1 cellular context compared by ENCODE assay signal in the genomic region with DNA sequence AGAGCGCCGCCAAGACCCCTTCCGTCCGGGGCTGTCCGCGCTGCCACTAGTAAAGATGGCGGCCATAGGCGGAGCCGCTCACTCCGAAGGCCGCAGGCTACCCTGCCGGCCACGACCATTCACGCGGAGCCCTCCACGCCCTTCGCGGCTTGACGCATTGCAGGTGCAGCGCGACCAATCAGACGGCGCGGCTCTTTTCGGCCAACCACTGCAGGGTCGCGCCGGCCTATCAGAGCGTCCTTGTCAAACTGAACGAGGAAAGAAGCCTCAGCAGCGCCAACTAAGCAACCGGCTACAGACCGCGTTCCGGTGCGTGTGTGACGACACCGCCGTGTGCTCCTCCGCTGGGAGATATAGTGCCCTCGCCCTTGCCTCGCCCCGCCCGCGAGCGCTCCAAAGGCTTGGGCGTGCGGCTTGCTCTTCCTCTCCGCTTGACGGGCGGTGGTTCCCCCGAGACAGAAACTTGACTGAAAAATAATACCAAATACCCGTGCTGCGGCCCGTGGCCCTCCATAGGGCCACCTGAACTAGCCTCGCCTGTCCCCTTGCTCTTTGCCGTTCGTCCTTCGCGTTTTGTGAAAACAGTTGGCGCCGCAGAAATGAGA.
A peak's percentile ranks its signal among the peaks of the same experiment; 100 is the strongest.
TF ChIP-seq lines count a peak whose summit lies in the region.

No MANE protein-coding gene starts in this region.

TF ChIP-seq in WTC11, 78 proteins besides CTCF, POLR2A, EP300 and RAD21 (continued from another document and continues in another):
- TF ChIP-seq, protein P1, sequence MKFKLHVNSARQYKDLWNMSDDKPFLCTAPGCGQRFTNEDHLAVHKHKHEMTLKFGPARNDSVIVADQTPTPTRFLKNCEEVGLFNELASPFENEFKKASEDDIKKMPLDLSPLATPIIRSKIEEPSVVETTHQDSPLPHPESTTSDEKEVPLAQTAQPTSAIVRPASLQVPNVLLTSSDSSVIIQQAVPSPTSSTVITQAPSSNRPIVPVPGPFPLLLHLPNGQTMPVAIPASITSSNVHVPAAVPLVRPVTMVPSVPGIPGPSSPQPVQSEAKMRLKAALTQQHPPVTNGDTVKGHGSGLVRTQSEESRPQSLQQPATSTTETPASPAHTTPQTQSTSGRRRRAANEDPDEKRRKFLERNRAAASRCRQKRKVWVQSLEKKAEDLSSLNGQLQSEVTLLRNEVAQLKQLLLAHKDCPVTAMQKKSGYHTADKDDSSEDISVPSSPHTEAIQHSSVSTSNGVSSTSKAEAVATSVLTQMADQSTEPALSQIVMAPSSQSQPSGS (CRISPR knock-in tag; IDR thresholded peaks at IDR 0.05; ENCODE audit: borderline replicate concordance, low read depth), result no peak
- TF ChIP-seq ZNF232 (CRISPR knock-in tag; IDR thresholded peaks at IDR 0.05) (peak; percentile 98), ZNF416 (CRISPR knock-in tag; IDR thresholded peaks at IDR 0.05) (no peak), SOX15 (CRISPR knock-in tag; IDR thresholded peaks at IDR 0.05) (no peak), FOXJ3 (CRISPR knock-in tag; IDR thresholded peaks at IDR 0.05; ENCODE audit: borderline replicate concordance) (no peak), SMAD4 (CRISPR knock-in tag; IDR thresholded peaks at IDR 0.05) (peak; percentile 67; the same call in 1 of the 2 replicates), CBFB (CRISPR knock-in tag; IDR thresholded peaks at IDR 0.05; ENCODE audit: low read depth) (peak; percentile 44; the same call in 1 of the 2 replicates), NFE2L1 (CRISPR knock-in tag; IDR thresholded peaks at IDR 0.05) (peak; percentile 82; the same call in 1 of the 2 replicates), FOXK1 (CRISPR knock-in tag; IDR thresholded peaks at IDR 0.05) (peak; percentile 89), NR2C2 (CRISPR knock-in tag; IDR thresholded peaks at IDR 0.05) (no peak), EMX1 (CRISPR knock-in tag; IDR thresholded peaks at IDR 0.05) (no peak), JAZF1 (CRISPR knock-in tag; IDR thresholded peaks at IDR 0.05) (no peak), ZNF121 (CRISPR knock-in tag; IDR thresholded peaks at IDR 0.05) (0 out of 2 replicates have a peak, but pooled peaks have one; percentile 4), ATF1 (CRISPR knock-in tag; IDR thresholded peaks at IDR 0.05) (no peak), ETV6 (CRISPR knock-in tag; IDR thresholded peaks at IDR 0.05) (peak; percentile 85), NR1H2 (CRISPR knock-in tag; IDR thresholded peaks at IDR 0.05) (no peak), ELF4 (CRISPR knock-in tag; IDR thresholded peaks at IDR 0.05; ENCODE audit: low read depth) (no peak), ZNF263 (CRISPR knock-in tag; IDR thresholded peaks at IDR 0.05; ENCODE audit: low read depth) (no peak), ESRRA (CRISPR knock-in tag; IDR thresholded peaks at IDR 0.05; ENCODE audit: borderline replicate concordance) (peak; percentile 76), IRF2 (CRISPR knock-in tag; IDR thresholded peaks at IDR 0.05; ENCODE audit: borderline replicate concordance, low read depth) (no peak), NFYB (CRISPR knock-in tag; conservative IDR thresholded peaks at IDR 0.05; ENCODE audit: low read depth) (peak; percentile 99), RELA (CRISPR knock-in tag; IDR thresholded peaks at IDR 0.05; ENCODE audit: borderline replicate concordance) (no peak)
- TF ChIP-seq, protein P2, sequence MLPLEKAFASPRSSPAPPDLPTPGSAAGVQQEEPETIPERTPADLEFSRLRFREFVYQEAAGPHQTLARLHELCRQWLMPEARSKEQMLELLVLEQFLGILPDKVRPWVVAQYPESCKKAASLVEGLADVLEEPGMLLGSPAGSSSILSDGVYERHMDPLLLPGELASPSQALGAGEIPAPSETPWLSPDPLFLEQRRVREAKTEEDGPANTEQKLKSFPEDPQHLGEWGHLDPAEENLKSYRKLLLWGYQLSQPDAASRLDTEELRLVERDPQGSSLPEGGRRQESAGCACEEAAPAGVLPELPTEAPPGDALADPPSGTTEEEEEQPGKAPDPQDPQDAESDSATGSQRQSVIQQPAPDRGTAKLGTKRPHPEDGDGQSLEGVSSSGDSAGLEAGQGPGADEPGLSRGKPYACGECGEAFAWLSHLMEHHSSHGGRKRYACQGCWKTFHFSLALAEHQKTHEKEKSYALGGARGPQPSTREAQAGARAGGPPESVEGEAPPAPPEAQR (CRISPR knock-in tag; IDR thresholded peaks at IDR 0.05), result no peak
- TF ChIP-seq, protein P3, sequence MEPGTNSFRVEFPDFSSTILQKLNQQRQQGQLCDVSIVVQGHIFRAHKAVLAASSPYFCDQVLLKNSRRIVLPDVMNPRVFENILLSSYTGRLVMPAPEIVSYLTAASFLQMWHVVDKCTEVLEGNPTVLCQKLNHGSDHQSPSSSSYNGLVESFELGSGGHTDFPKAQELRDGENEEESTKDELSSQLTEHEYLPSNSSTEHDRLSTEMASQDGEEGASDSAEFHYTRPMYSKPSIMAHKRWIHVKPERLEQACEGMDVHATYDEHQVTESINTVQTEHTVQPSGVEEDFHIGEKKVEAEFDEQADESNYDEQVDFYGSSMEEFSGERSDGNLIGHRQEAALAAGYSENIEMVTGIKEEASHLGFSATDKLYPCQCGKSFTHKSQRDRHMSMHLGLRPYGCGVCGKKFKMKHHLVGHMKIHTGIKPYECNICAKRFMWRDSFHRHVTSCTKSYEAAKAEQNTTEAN (CRISPR knock-in tag; IDR thresholded peaks at IDR 0.05), result peak; percentile 64
- TF ChIP-seq, protein P4, sequence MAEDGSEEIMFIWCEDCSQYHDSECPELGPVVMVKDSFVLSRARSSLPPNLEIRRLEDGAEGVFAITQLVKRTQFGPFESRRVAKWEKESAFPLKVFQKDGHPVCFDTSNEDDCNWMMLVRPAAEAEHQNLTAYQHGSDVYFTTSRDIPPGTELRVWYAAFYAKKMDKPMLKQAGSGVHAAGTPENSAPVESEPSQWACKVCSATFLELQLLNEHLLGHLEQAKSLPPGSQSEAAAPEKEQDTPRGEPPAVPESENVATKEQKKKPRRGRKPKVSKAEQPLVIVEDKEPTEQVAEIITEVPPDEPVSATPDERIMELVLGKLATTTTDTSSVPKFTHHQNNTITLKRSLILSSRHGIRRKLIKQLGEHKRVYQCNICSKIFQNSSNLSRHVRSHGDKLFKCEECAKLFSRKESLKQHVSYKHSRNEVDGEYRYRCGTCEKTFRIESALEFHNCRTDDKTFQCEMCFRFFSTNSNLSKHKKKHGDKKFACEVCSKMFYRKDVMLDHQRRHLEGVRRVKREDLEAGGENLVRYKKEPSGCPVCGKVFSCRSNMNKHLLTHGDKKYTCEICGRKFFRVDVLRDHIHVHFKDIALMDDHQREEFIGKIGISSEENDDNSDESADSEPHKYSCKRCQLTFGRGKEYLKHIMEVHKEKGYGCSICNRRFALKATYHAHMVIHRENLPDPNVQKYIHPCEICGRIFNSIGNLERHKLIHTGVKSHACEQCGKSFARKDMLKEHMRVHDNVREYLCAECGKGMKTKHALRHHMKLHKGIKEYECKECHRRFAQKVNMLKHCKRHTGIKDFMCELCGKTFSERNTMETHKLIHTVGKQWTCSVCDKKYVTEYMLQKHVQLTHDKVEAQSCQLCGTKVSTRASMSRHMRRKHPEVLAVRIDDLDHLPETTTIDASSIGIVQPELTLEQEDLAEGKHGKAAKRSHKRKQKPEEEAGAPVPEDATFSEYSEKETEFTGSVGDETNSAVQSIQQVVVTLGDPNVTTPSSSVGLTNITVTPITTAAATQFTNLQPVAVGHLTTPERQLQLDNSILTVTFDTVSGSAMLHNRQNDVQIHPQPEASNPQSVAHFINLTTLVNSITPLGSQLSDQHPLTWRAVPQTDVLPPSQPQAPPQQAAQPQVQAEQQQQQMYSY (CRISPR knock-in tag; IDR thresholded peaks at IDR 0.05), result no peak
- TF ChIP-seq, protein P5, sequence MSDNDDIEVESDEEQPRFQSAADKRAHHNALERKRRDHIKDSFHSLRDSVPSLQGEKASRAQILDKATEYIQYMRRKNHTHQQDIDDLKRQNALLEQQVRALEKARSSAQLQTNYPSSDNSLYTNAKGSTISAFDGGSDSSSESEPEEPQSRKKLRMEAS (CRISPR knock-in tag; IDR thresholded peaks at IDR 0.05), result peak; percentile 96
- TF ChIP-seq, protein P6, sequence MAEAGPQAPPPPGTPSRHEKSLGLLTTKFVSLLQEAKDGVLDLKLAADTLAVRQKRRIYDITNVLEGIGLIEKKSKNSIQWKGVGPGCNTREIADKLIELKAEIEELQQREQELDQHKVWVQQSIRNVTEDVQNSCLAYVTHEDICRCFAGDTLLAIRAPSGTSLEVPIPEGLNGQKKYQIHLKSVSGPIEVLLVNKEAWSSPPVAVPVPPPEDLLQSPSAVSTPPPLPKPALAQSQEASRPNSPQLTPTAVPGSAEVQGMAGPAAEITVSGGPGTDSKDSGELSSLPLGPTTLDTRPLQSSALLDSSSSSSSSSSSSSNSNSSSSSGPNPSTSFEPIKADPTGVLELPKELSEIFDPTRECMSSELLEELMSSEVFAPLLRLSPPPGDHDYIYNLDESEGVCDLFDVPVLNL (CRISPR knock-in tag; IDR thresholded peaks at IDR 0.05; ENCODE audit: borderline replicate concordance, low read depth), result no peak
- TF ChIP-seq, protein P7, sequence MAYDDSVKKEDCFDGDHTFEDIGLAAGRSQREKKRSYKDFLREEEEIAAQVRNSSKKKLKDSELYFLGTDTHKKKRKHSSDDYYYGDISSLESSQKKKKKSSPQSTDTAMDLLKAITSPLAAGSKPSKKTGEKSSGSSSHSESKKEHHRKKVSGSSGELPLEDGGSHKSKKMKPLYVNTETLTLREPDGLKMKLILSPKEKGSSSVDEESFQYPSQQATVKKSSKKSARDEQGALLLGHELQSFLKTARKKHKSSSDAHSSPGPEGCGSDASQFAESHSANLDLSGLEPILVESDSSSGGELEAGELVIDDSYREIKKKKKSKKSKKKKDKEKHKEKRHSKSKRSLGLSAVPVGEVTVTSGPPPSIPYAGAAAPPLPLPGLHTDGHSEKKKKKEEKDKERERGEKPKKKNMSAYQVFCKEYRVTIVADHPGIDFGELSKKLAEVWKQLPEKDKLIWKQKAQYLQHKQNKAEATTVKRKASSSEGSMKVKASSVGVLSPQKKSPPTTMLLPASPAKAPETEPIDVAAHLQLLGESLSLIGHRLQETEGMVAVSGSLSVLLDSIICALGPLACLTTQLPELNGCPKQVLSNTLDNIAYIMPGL (CRISPR knock-in tag; IDR thresholded peaks at IDR 0.05), result peak; percentile 89; the same call in 1 of the 2 replicates
- TF ChIP-seq, protein P8, sequence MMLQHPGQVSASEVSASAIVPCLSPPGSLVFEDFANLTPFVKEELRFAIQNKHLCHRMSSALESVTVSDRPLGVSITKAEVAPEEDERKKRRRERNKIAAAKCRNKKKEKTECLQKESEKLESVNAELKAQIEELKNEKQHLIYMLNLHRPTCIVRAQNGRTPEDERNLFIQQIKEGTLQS (CRISPR knock-in tag; conservative IDR thresholded peaks at IDR 0.05), result no peak
- TF ChIP-seq, protein P9, sequence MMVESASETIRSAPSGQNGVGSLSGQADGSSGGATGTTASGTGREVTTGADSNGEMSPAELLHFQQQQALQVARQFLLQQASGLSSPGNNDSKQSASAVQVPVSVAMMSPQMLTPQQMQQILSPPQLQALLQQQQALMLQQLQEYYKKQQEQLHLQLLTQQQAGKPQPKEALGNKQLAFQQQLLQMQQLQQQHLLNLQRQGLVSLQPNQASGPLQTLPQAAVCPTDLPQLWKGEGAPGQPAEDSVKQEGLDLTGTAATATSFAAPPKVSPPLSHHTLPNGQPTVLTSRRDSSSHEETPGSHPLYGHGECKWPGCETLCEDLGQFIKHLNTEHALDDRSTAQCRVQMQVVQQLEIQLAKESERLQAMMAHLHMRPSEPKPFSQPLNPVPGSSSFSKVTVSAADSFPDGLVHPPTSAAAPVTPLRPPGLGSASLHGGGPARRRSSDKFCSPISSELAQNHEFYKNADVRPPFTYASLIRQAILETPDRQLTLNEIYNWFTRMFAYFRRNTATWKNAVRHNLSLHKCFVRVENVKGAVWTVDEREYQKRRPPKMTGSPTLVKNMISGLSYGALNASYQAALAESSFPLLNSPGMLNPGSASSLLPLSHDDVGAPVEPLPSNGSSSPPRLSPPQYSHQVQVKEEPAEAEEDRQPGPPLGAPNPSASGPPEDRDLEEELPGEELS (CRISPR knock-in tag; IDR thresholded peaks at IDR 0.05), result peak; percentile 91; the same call in 1 of the 2 replicates
- TF ChIP-seq, protein P10, sequence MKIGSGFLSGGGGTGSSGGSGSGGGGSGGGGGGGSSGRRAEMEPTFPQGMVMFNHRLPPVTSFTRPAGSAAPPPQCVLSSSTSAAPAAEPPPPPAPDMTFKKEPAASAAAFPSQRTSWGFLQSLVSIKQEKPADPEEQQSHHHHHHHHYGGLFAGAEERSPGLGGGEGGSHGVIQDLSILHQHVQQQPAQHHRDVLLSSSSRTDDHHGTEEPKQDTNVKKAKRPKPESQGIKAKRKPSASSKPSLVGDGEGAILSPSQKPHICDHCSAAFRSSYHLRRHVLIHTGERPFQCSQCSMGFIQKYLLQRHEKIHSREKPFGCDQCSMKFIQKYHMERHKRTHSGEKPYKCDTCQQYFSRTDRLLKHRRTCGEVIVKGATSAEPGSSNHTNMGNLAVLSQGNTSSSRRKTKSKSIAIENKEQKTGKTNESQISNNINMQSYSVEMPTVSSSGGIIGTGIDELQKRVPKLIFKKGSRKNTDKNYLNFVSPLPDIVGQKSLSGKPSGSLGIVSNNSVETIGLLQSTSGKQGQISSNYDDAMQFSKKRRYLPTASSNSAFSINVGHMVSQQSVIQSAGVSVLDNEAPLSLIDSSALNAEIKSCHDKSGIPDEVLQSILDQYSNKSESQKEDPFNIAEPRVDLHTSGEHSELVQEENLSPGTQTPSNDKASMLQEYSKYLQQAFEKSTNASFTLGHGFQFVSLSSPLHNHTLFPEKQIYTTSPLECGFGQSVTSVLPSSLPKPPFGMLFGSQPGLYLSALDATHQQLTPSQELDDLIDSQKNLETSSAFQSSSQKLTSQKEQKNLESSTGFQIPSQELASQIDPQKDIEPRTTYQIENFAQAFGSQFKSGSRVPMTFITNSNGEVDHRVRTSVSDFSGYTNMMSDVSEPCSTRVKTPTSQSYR (CRISPR knock-in tag; IDR thresholded peaks at IDR 0.05), result no peak; the same call in 1 of the 2 replicates
- TF ChIP-seq, protein P11, sequence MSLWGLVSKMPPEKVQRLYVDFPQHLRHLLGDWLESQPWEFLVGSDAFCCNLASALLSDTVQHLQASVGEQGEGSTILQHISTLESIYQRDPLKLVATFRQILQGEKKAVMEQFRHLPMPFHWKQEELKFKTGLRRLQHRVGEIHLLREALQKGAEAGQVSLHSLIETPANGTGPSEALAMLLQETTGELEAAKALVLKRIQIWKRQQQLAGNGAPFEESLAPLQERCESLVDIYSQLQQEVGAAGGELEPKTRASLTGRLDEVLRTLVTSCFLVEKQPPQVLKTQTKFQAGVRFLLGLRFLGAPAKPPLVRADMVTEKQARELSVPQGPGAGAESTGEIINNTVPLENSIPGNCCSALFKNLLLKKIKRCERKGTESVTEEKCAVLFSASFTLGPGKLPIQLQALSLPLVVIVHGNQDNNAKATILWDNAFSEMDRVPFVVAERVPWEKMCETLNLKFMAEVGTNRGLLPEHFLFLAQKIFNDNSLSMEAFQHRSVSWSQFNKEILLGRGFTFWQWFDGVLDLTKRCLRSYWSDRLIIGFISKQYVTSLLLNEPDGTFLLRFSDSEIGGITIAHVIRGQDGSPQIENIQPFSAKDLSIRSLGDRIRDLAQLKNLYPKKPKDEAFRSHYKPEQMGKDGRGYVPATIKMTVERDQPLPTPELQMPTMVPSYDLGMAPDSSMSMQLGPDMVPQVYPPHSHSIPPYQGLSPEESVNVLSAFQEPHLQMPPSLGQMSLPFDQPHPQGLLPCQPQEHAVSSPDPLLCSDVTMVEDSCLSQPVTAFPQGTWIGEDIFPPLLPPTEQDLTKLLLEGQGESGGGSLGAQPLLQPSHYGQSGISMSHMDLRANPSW (CRISPR knock-in tag; conservative IDR thresholded peaks at IDR 0.05; ENCODE audit: low read depth), result no peak
